Comparison of ENCODE assay signal across 1 cellular context in genomic region chr11:78045851-78046485, GRCh38.
TF ChIP-seq lines count a peak whose summit lies in the region.

No MANE protein-coding gene starts in this region.

TF ChIP-seq in K562, 482 proteins besides CTCF, POLR2A, EP300 and RAD21 (continues in another document):
- peak; percentile 51 for TF ChIP-seq E2F8 (IDR thresholded peaks at IDR 0.05; ENCODE audit: low read depth, partially characterized antibody)
- no peak for TF ChIP-seq KLF6 (CRISPR knock-in tag; IDR thresholded peaks at IDR 0.05; ENCODE audit: borderline replicate concordance)
- TF ChIP-seq CTBP1 (IDR thresholded peaks at IDR 0.05; ENCODE audit: borderline replicate concordance) = peak; percentile 75; the same call in 1 of the 2 replicates
- peak; percentile 94 for TF ChIP-seq RB1 (IDR thresholded peaks at IDR 0.05; ENCODE audit: low read depth)
- TF ChIP-seq ZFP1 (CRISPR knock-in tag; IDR thresholded peaks at IDR 0.05) = no peak
- TF ChIP-seq ZNF592 (IDR thresholded peaks at IDR 0.05) = 0 out of 2 replicates have a peak, but pooled peaks have one; percentile 36
- peak; percentile 91; the same call in 1 of the 2 replicates for TF ChIP-seq XRCC5 (IDR thresholded peaks at IDR 0.05; ENCODE audit: low read depth, low read length)
- TF ChIP-seq POLR2G (IDR thresholded peaks at IDR 0.05; ENCODE audit: low read depth, low read length) = 0 out of 2 replicates have a peak, but pooled peaks have one; percentile 16
- 0 out of 2 replicates have a peak, but pooled peaks have one; percentile 81 for TF ChIP-seq PHF21A (IDR thresholded peaks at IDR 0.05; ENCODE audit: borderline replicate concordance, low read depth)
- no peak for TF ChIP-seq IRF2 (CRISPR knock-in tag; IDR thresholded peaks at IDR 0.05)
- 0 out of 2 replicates have a peak, but pooled peaks have one; percentile 63 for TF ChIP-seq ZHX1 (conservative IDR thresholded peaks at IDR 0.05; ENCODE audit: low read length)
- no peak for TF ChIP-seq SAFB (IDR thresholded peaks at IDR 0.05; ENCODE audit: borderline replicate concordance, low read depth, low read length)
- peak; percentile 53 for TF ChIP-seq ZNF384 (IDR thresholded peaks at IDR 0.05; ENCODE audit: low read depth, low read length)
- peak; percentile 65 for TF ChIP-seq L3MBTL2 (IDR thresholded peaks at IDR 0.05)
- peak; percentile 49; the same call in 1 of the 2 replicates for TF ChIP-seq SOX6 (IDR thresholded peaks at IDR 0.05)
- TF ChIP-seq ZFX (CRISPR knock-in tag; IDR thresholded peaks at IDR 0.05) = peak; percentile 65
- peak; percentile 29 to 63 for TF ChIP-seq E2F6 (IDR thresholded peaks at IDR 0.05; ENCODE audit: borderline replicate concordance in 1 of 2, extremely low read depth in 1 of 2, insufficient read depth in 1 of 2, insufficient read length in 1 of 2, low read depth in 1 of 2, low read length in 1 of 2, poor library complexity in 1 of 2, severe bottlenecking in 1 of 2)
- no peak for TF ChIP-seq BRD4 (IDR thresholded peaks at IDR 0.05)
- TF ChIP-seq NEUROD1 (IDR thresholded peaks at IDR 0.05; ENCODE audit: borderline replicate concordance, low read depth, low read length, partially characterized antibody) = peak; percentile 40
- TF ChIP-seq TCF7L2 (IDR thresholded peaks at IDR 0.05; ENCODE audit: low read depth, low read length) = peak; percentile 32; the same call in 1 of the 2 replicates
- no peak for TF ChIP-seq DIDO1 (tag; IDR thresholded peaks at IDR 0.05; ENCODE audit: low read depth)
- TF ChIP-seq BCL6 (CRISPR knock-in tag; IDR thresholded peaks at IDR 0.05) = no peak
- peak; percentile 99 for TF ChIP-seq NFIC (IDR thresholded peaks at IDR 0.05)
- 0 out of 2 replicates have a peak, but pooled peaks have one; percentile 52 for TF ChIP-seq ZKSCAN1 (IDR thresholded peaks at IDR 0.05; ENCODE audit: low read depth, low read length)
- no peak for TF ChIP-seq FOXK1 (CRISPR knock-in tag; IDR thresholded peaks at IDR 0.05; ENCODE audit: borderline replicate concordance)
- TF ChIP-seq ARNT (IDR thresholded peaks at IDR 0.05) = no peak
- 0 out of 2 replicates have a peak, but pooled peaks have one; percentile 19 for TF ChIP-seq ESRRA (IDR thresholded peaks at IDR 0.05; ENCODE audit: borderline replicate concordance, low read depth)
- TF ChIP-seq JUNB (CRISPR knock-in tag; conservative IDR thresholded peaks at IDR 0.05) = 0 out of 2 replicates have a peak, but pooled peaks have one; percentile 14
- peak; percentile 44; the same call in 1 of the 2 replicates for TF ChIP-seq EGR1 (conservative IDR thresholded peaks at IDR 0.05)
- TF ChIP-seq NR4A1 (CRISPR knock-in tag; IDR thresholded peaks at IDR 0.05) = no peak
- TF ChIP-seq NR4A1 (tag; IDR thresholded peaks at IDR 0.05) = 0 out of 2 replicates have a peak, but pooled peaks have one; percentile 28
- peak; percentile 84 for TF ChIP-seq ARID2 (IDR thresholded peaks at IDR 0.05)
- TF ChIP-seq ZNF12 (CRISPR knock-in tag; IDR thresholded peaks at IDR 0.05) = 0 out of 2 replicates have a peak, but pooled peaks have one; percentile 36
- peak; percentile 90 for TF ChIP-seq HMGN3 (IDR thresholded peaks at IDR 0.05; ENCODE audit: borderline replicate concordance, extremely low read depth, insufficient read length, low read depth, low read length)
- TF ChIP-seq ATF7 (IDR thresholded peaks at IDR 0.05) = peak; percentile 66
- TF ChIP-seq YY1 (IDR thresholded peaks at IDR 0.05; ENCODE audit: borderline replicate concordance in 1 of 3, control insufficient read depth in 1 of 3, extremely low read depth in 1 of 3, insufficient read depth in 3 of 3, insufficient read length in 1 of 3, insufficient replicate concordance in 2 of 3, low read depth in 1 of 3, low read length in 2 of 3) = peak in 2 of 3 experiments; percentile 48 to 50
- TF ChIP-seq ZNF263 (CRISPR knock-in tag; IDR thresholded peaks at IDR 0.05; ENCODE audit: borderline replicate concordance) = peak; percentile 62; the same call in 1 of the 2 replicates
- TF ChIP-seq ETV5 (CRISPR knock-in tag; IDR thresholded peaks at IDR 0.05; ENCODE audit: low read depth) = peak; percentile 45; the same call in 1 of the 2 replicates
- TF ChIP-seq RREB1 (CRISPR knock-in tag; IDR thresholded peaks at IDR 0.05) = 0 out of 2 replicates have a peak, but pooled peaks have one; percentile 38
- peak; percentile 78 for TF ChIP-seq VEZF1 (CRISPR knock-in tag; IDR thresholded peaks at IDR 0.05)
- no peak for TF ChIP-seq TRIM25 (IDR thresholded peaks at IDR 0.05; ENCODE audit: borderline replicate concordance)
